8 cellular contexts compared by ENCODE assay signal in genomic region chr19:49665301-49666119, GRCh38. TPM values are rescaled to one million over a fixed set of nuclear protein-coding genes. Genes with fewer than 3 reads are reported as not detected.
DNase-seq lines count a peak whose midpoint lies in the region; ATAC-seq and TF ChIP-seq lines count a peak whose summit lies in the region.

Gene BCL2L12 (plus strand): TSS chr19:49665933. CDS start chr19:49666693, 760 bp downstream.
Gene IRF3 (minus strand): TSS chr19:49665857. CDS start chr19:49664838, 1,019 bp downstream.

- H3K27ac Mint-ChIP-seq in T-helper 1 cell treated with Interleukin-12 subunit alpha and Interleukin-12 subunit beta and Interleukin-4 antibody, amounts not matched to agents 30 μg/mL and 1 μg/mL, for 36 hours: peak within 1 kb of the TSS; percentile 92

- TF ChIP-seq CTCF in GM13976 (IDR thresholded peaks at IDR 0.05; ENCODE audit: borderline replicate concordance, control extremely low read depth, extremely low read depth, insufficient read depth, missing control alignments) (no peak), heart left ventricle (IDR thresholded peaks at IDR 0.05) (no peak), upper lobe of left lung (IDR thresholded peaks at IDR 0.05) (peak in 2 of 6 experiments; percentile 5 to 28)

- H3K27me3 ChIP-seq in heart left ventricle (no peaks in the 10 kb centered on the region), upper lobe of left lung (no peaks in the 10 kb centered on the region)

- H3K36me3 Mint-ChIP-seq in T-helper 1 cell treated with Interleukin-12 subunit alpha and Interleukin-12 subunit beta and Interleukin-4 antibody, amounts not matched to agents 30 μg/mL and 1 μg/mL, for 36 hours (ENCODE audit: low read depth): peaks cover 17% of the 10 kb centered on the region

- in situ Hi-C loops in GM13976 (cut with MboI; ENCODE audit: low sequenced_read_pairs, unreplicated experiment): no loop called here

- peaks cover 41% of the 10 kb centered on the region for H3K4me1 Mint-ChIP-seq in T-helper 1 cell treated with Interleukin-12 subunit alpha and Interleukin-12 subunit beta and Interleukin-4 antibody, amounts not matched to agents 30 μg/mL and 1 μg/mL, for 36 hours (ENCODE audit: low read depth)

- TF ChIP-seq EP300 in upper lobe of left lung (IDR thresholded peaks at IDR 0.05): no peak

- DNase-seq in GM13976 (ENCODE audit: low spot score) (peak; percentile 99), NCI-H1694 treated with DMSO at 0.1 percent for 48 hours (lab: John Stamatoyannopoulos, UW) (peak; percentile 85), amniotic epithelial cell (ENCODE audit: low read depth) (peak; percentile 90), heart left ventricle (peak; percentile 98 to 99 (median 98)), posterior cingulate gyrus (peak; percentile 94 to 99 (median 96)), upper lobe of left lung (peak; percentile 97)

- no peaks in the 10 kb centered on the region for H3K9me3 ChIP-seq in heart left ventricle
- H3K9me3 ChIP-seq in upper lobe of left lung: no peaks in the 10 kb centered on the region

- TF ChIP-seq POLR2A in heart left ventricle (IDR thresholded peaks at IDR 0.05): peak in 1 of 2 donors; percentile 76
- peak in 3 of 4 donors; percentile 33 to 82 (median 77) for TF ChIP-seq POLR2A in upper lobe of left lung (IDR thresholded peaks at IDR 0.05)

- H3K4me1 ChIP-seq in heart left ventricle (peaks cover 0 to 33% (median 17%) of the 10 kb centered on the region in 12 donors), upper lobe of left lung (peaks cover 17 to 29% (median 20%) of the 10 kb centered on the region in 4 donors)

- H3K4me3 Mint-ChIP-seq in T-helper 1 cell treated with Interleukin-12 subunit alpha and Interleukin-12 subunit beta and Interleukin-4 antibody, amounts not matched to agents 30 μg/mL and 1 μg/mL, for 36 hours: peak within 1 kb of the TSS; percentile 97

- H3K36me3 ChIP-seq in heart left ventricle (peaks cover 0 to 35% (median 25%) of the 10 kb centered on the region in 9 donors), upper lobe of left lung (peaks cover 3 to 28% (median 25%) of the 10 kb centered on the region in 4 donors)

- H3K27ac ChIP-seq in heart left ventricle (peak within 1 kb of the TSS; percentile 63 to 95 (median 87)), upper lobe of left lung (peak within 1 kb of the TSS; percentile 82 to 93 (median 86))

- WGBS in heart left ventricle, 4 donors: 0 to 1% (median 1%) methylated on average over 52 of the region's 52 CpGs
- WGBS in upper lobe of left lung, 2 donors: 1% methylated on average over 45 to 52 of the region's 52 CpGs

- H3K27me3 Mint-ChIP-seq in T-helper 1 cell treated with Interleukin-12 subunit alpha and Interleukin-12 subunit beta and Interleukin-4 antibody, amounts not matched to agents 30 μg/mL and 1 μg/mL, for 36 hours (ENCODE audit: low read depth): no peaks in the 10 kb centered on the region

- intact Hi-C loops in heart left ventricle (cut with DNase I): loop anchor here in 2 of 10 donors (2.0 to 5.0 kb wide), 2 partner anchors 75 to 168 kb away; partner anchors contain the start of genes PRR12 (in 1 of the 2) and RPS11 (in 1 of the 2)
- intact Hi-C loops in posterior cingulate gyrus (cut with DNase I): loop anchor here (2.0 kb wide), 1 partner anchor 23 kb away; the partner anchor contains the start of gene SCAF1

- peak within 1 kb of the TSS; percentile 61 to 93 (median 76) for H3K4me3 ChIP-seq in heart left ventricle
- peak within 1 kb of the TSS; percentile 63 to 80 (median 72) for H3K4me3 ChIP-seq in upper lobe of left lung

- H3K9me3 Mint-ChIP-seq in T-helper 1 cell treated with Interleukin-12 subunit alpha and Interleukin-12 subunit beta and Interleukin-4 antibody, amounts not matched to agents 30 μg/mL and 1 μg/mL, for 36 hours: no peaks in the 10 kb centered on the region

- peak; percentile 93 for ATAC-seq in HG02840 (IDR thresholded peaks at IDR 0.05; ENCODE audit: low FRiP score, unreplicated experiment)
- peak; percentile 91 to 96 (median 92) for ATAC-seq in heart left ventricle
- ATAC-seq in upper lobe of left lung (ENCODE audit: low FRiP score in 2 of 2): peak; percentile 95 to 96

RNA-seq across cellular contexts. Expression of gene BCL2L12, which starts in this region (rescaled TPM):
- 10 to 100 TPM in 5 of 9 donors, 1 to 10 TPM in 4; 5.9 to 15.9 (median 10.0) TPM for total RNA-seq in heart left ventricle
- 10 to 100 TPM; 14.2 to 18.6 TPM for polyA plus RNA-seq in heart left ventricle
- total RNA-seq in upper lobe of left lung: 10 to 100 TPM in 3 of 6 donors, 1 to 10 TPM in 3; 4.2 to 21.3 (median 14.1) TPM

RNA-seq across cellular contexts. Expression of gene IRF3, which starts in this region (rescaled TPM):
- total RNA-seq in heart left ventricle (10 to 100 TPM; 23.1 to 55.7 (median 30.5) TPM), upper lobe of left lung (100 to 1,000 TPM in 3 of 6 donors, 10 to 100 TPM in 3; 50.5 to 210 (median 99.1) TPM)
- 10 to 100 TPM; 35.1 to 68.0 TPM for polyA plus RNA-seq in heart left ventricle

Comparison
In these comparisons a context has a peak if more than half of its experiments do, and no peak if none do; other contexts are left out.
1. Peak in every context shown above with its lines: DNase-seq, ATAC-seq, H3K4me3 ChIP-seq and H3K27ac ChIP-seq.